In the genomic region with DNA sequence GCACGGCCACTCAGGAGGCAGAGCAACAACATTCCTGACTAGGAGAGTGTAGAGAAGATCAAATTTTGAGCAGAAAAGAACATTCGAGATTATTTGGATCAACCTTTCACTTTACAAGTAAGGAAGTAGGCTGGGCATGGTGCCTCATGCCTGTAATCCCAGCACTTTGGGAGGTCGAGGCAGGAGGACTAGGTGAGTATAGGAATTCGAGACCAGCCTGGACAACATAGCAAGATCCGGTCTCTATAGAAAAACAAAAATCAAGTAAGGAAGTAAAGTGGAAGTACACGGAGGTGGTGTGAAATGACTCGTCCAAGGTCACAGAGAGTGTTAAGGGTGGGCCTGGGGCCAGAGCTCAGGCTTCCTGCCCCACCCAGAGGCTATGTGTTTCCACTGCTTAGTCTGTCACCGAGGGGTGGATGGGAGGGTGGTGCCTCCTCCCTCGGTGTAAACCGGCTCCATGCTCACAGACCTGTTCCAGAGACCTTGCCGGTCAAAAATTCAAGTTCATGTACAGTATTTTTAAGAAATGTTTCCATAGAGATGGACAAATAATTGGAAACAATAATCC, we compare ENCODE assay signal across 1 cellular context.
TF ChIP-seq lines count a peak whose summit lies in the region.

No MANE protein-coding gene starts in this region.

TF ChIP-seq in HepG2, 621 proteins besides CTCF, POLR2A, EP300 and RAD21 (continued from another document):
- no peak for TF ChIP-seq UBTF (CRISPR knock-in tag; IDR thresholded peaks at IDR 0.05)
